Comparison of ENCODE assay signal across 2 cellular contexts in genomic region chr19:44304659-44305193, GRCh38.
TF ChIP-seq lines count a peak whose summit lies in the region.

TSS of gene ZNF235 (minus strand) at chr19:44305025. CDS start at chr19:44303404, 1,621 bp downstream.

TF ChIP-seq in HCT116, 20 proteins besides CTCF, POLR2A, EP300 and RAD21 (continued from another document):
- TF ChIP-seq YY1 (IDR thresholded peaks at IDR 0.05; ENCODE audit: extremely low read depth, insufficient replicate concordance, low read depth, low read length) = no peak
- TF ChIP-seq ZBTB33 (IDR thresholded peaks at IDR 0.05; ENCODE audit: extremely low read depth, insufficient replicate concordance, low read length) = no peak
- TF ChIP-seq ATF3 (IDR thresholded peaks at IDR 0.05) = no peak
- peak; percentile 36; the same call in 1 of the 2 replicates for TF ChIP-seq SIN3A (IDR thresholded peaks at IDR 0.05; ENCODE audit: low read depth)
- no peak for TF ChIP-seq SRF (IDR thresholded peaks at IDR 0.05; ENCODE audit: low read depth)
- TF ChIP-seq ELF1 (IDR thresholded peaks at IDR 0.05; ENCODE audit: borderline replicate concordance, low read depth) = peak; percentile 83
- peak; percentile 47; the same call in 1 of the 2 replicates for TF ChIP-seq MAX (IDR thresholded peaks at IDR 0.05)
- TF ChIP-seq ZNF274 (IDR thresholded peaks at IDR 0.05; ENCODE audit: low read depth, low read length) = no peak
- TF ChIP-seq REST (IDR thresholded peaks at IDR 0.05; ENCODE audit: low read depth) = no peak
- TF ChIP-seq JUND (IDR thresholded peaks at IDR 0.05) = peak; percentile 33; the same call in 1 of the 2 replicates
- no peak; the same call in 1 of the 2 replicates for TF ChIP-seq SP1 (IDR thresholded peaks at IDR 0.05; ENCODE audit: low read depth)
- no peak for TF ChIP-seq FOSL1 (IDR thresholded peaks at IDR 0.05; ENCODE audit: low read depth)
- TF ChIP-seq ZFX (IDR thresholded peaks at IDR 0.05) = no peak

TF ChIP-seq in SK-N-SH, 30 proteins besides CTCF, POLR2A, EP300 and RAD21 (continued from another document):
- peak; percentile 85 for TF ChIP-seq ELF1 (IDR thresholded peaks at IDR 0.05)
- peak; percentile 81; the same call in 1 of the 2 replicates for TF ChIP-seq SIN3A (IDR thresholded peaks at IDR 0.05; ENCODE audit: borderline replicate concordance, low read depth, low read length)
- TF ChIP-seq NFIC (IDR thresholded peaks at IDR 0.05; ENCODE audit: borderline replicate concordance) = no peak; the same call in 1 of the 2 replicates
- TF ChIP-seq REST (IDR thresholded peaks at IDR 0.05; ENCODE audit: low read depth, low read length) = peak; percentile 22; the same call in 1 of the 2 replicates
- TF ChIP-seq RFX5 (IDR thresholded peaks at IDR 0.05; ENCODE audit: low read length) = no peak
- TF ChIP-seq FOXM1 (IDR thresholded peaks at IDR 0.05; ENCODE audit: low read depth) = no peak
- TF ChIP-seq RCOR1 (IDR thresholded peaks at IDR 0.05; ENCODE audit: low read length) = no peak; the same call in 1 of the 2 replicates
- 0 out of 2 replicates have a peak, but pooled peaks have one; percentile 4 for TF ChIP-seq PBX3 (IDR thresholded peaks at IDR 0.05)
- TF ChIP-seq GABPA (IDR thresholded peaks at IDR 0.05; ENCODE audit: low read depth) = peak; percentile 95
